In the genomic region with DNA sequence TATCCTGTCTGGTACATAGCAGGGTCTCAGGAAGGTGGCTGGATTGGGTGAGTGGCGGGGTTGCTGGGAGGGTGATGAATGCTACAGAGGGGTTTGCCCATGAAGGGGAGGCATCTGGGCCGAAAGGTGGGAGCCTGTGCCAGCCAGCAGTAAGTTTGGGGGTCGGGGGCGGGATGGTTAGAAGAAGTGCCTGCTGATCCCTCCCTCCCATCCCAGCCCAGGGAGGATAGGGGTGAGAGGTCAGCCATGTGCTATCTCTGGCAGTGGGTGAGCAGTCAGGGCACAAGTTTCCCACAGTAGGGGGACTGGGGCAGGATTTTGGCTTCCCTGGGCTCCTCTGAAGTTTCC, we compare ENCODE assay signal across 9 cellular contexts. TPM values are rescaled to one million over a fixed set of nuclear protein-coding genes. Genes with fewer than 3 reads are reported as not detected.
DNase-seq lines count a peak whose midpoint lies in the region; ATAC-seq and TF ChIP-seq lines count a peak whose summit lies in the region.
"Had no signal": no experiment of that assay in that cellular context is flagged by ENCODE, and none has a peak within 500 bp of the region (broad histone marks: within the 10 kb centered on the region; RNA-seq: fewer than 3 reads in every experiment).

No MANE protein-coding gene starts in this region.

- peak overlapping the region; percentile 89 for H3K4me3 ChIP-seq in NB4 (ENCODE audit: low read depth, low read length)
- H3K4me3 ChIP-seq in duodenal mucosa (ENCODE audit: low read depth in 1 of 2, low read length in 2 of 2), result peak overlapping the region in 1 of 2 donors; percentile 46
- H3K4me3 ChIP-seq in sigmoid colon, result no peak overlapping the region

- no peak overlapping the region for H3K4me3 Mint-ChIP-seq in immature natural killer cell

- peak; percentile 2 for DNase-seq in GM03348 (ENCODE audit: low spot score)
- no peak for DNase-seq in NB4 (ENCODE audit: low read depth)
- peak; percentile 56 for DNase-seq in sigmoid colon
- no peak for DNase-seq in DMS53 (lab: John Stamatoyannopoulos, UW)
- DNase-seq in immature natural killer cell, result no peak
- DNase-seq: NCI-H2171 had no signal

- H3K27me3 ChIP-seq in duodenal mucosa (ENCODE audit: control insufficient read depth in 1 of 2, insufficient read depth in 2 of 2, low read length in 2 of 2), result no peaks in the 10 kb centered on the region
- H3K27me3 ChIP-seq in sigmoid colon, result no peaks in the 10 kb centered on the region

- no peak for ATAC-seq in HG03175 (IDR thresholded peaks at IDR 0.05; ENCODE audit: unreplicated experiment)
- ATAC-seq in GM19467 (IDR thresholded peaks at IDR 0.05; ENCODE audit: unreplicated experiment), result no peak

- H3K27ac ChIP-seq in duodenal mucosa (ENCODE audit: low read depth, low read length) (peak overlapping the region; percentile 37), sigmoid colon (peak overlapping the region; percentile 47 to 72 (median 66))

- H3K36me3 ChIP-seq in duodenal mucosa (ENCODE audit: control insufficient read depth in 1 of 2, insufficient read depth in 2 of 2, low read length in 2 of 2) (no peaks in the 10 kb centered on the region), sigmoid colon (no peaks in the 10 kb centered on the region)

- H3K27me3 Mint-ChIP-seq in immature natural killer cell (ENCODE audit: low read depth in 3 of 3), result peaks cover 3 to 11% (median 3%) of the 10 kb centered on the region in 3 donors

- H3K27ac Mint-ChIP-seq in immature natural killer cell, result peak overlapping the region in 2 of 6 donors; percentile 79 to 81

- intact Hi-C loops in sigmoid colon (cut with DNase I), result loop anchor here (5.0 to 10.0 kb wide), 2 partner anchors 159 to 506 kb away; partner anchors contain the start of gene TSPAN18

- 86 to 93% methylated on average over 4 of the region's 4 CpGs for WGBS in sigmoid colon, 2 donors

- peak overlapping the region in 1 of 2 donors; percentile 48 for H3K9ac ChIP-seq in duodenal mucosa (ENCODE audit: low read depth in 1 of 2, low read length in 2 of 2)

- H3K4me1 ChIP-seq in duodenal mucosa (ENCODE audit: control insufficient read depth in 1 of 2, insufficient read depth in 2 of 2, low read length in 2 of 2) (peaks cover 82 to 87% of the 10 kb centered on the region in 2 donors), sigmoid colon (peaks cover 0 to 65% (median 55%) of the 10 kb centered on the region in 4 donors)

- H3K9me3 Mint-ChIP-seq in immature natural killer cell, result no peaks in the 10 kb centered on the region

- H3K9me3 ChIP-seq in duodenal mucosa (ENCODE audit: control insufficient read depth in 1 of 2, low read length in 2 of 2) (no peaks in the 10 kb centered on the region), sigmoid colon (no peaks in the 10 kb centered on the region)

- no peaks in the 10 kb centered on the region for H3K36me3 Mint-ChIP-seq in immature natural killer cell

- no peak for TF ChIP-seq EP300 in sigmoid colon (IDR thresholded peaks at IDR 0.05)

- TF ChIP-seq CTCF in NB4 (IDR thresholded peaks at IDR 0.05; ENCODE audit: low read depth, low read length) (no peak), sigmoid colon (IDR thresholded peaks at IDR 0.05) (no peak)

- TF ChIP-seq POLR2A in NB4 (IDR thresholded peaks at IDR 0.05; ENCODE audit: extremely low read depth, insufficient read length) (no peak), sigmoid colon (IDR thresholded peaks at IDR 0.05) (no peak)

- H3K4me1 Mint-ChIP-seq in immature natural killer cell, result peaks cover 37 to 57% of the 10 kb centered on the region in 2 donors

RNA-seq across cellular contexts. Expression of gene CD82, which starts 2.9 kb away (rescaled TPM):
- 10 to 100 TPM in 3 of 4 donors, 1 to 10 TPM in 1; 8.7 to 23.3 (median 16.8) TPM for total RNA-seq in sigmoid colon
- 10 to 100 TPM in 1 of 3 donors, 1 to 10 TPM in 2; 4.2 to 67.4 (median 6.0) TPM for polyA plus RNA-seq in sigmoid colon
- polyA plus RNA-seq in immature natural killer cell, result 10 to 100 TPM in 2 of 3 donors, 1 to 10 TPM in 1; 9.7 to 15.7 (median 10.7) TPM

Comparison
In these comparisons a context has a peak if more than half of its experiments do, and no peak if none do; other contexts are left out.
1. DNase-seq: peak in GM03348 (single experiment) and sigmoid colon (single experiment); none in NB4 (single experiment), DMS53 (single experiment) and immature natural killer cell (0 of 3).